ENCODE assay signal across 29 cellular contexts in genomic region chr10:65787571-65787970, GRCh38.
"Had no signal": no experiment of that assay in that cellular context is flagged by ENCODE, and none has a peak within 500 bp of the region (broad histone marks: within the 10 kb centered on the region; RNA-seq: fewer than 3 reads in every experiment).

No MANE protein-coding gene starts in this region.

- H3K9ac ChIP-seq: neural progenitor cell, parathyroid adenoma had no signal

- H3K79me2 ChIP-seq: parathyroid adenoma had no signal

- H3K27me3 ChIP-seq: neural progenitor cell, ovary, spleen, suprapubic skin, testis, tibial artery, transverse colon, upper lobe of right lung, vagina had no signal

- H3K27ac ChIP-seq: neural progenitor cell, ovary, parathyroid adenoma, psoas muscle, skin epidermis, spleen, suprapubic skin, testis, tibial artery, transverse colon, upper lobe of right lung, vagina had no signal

- H2AFZ ChIP-seq: neural progenitor cell, parathyroid adenoma had no signal

- DNase-seq: naive thymus-derived CD4-positive, alpha-beta T cell; natural killer cell; occipital lobe; ovary; posterior cingulate gyrus; psoas muscle; right cardiac atrium; spleen; stimulated activated CD4-positive, alpha-beta T cell treated with anti-CD3 and anti-CD28 coated beads, Interleukin-12 subunit alpha, Interleukin-12 subunit beta, amount 100 ng/mL, for 4 hours; stimulated activated CD4-positive, alpha-beta T cell treated with anti-CD3 and anti-CD28 coated beads, Interleukin-1b, Interleukin-23, amount 100 ng/mL, for 48 hours; stimulated activated CD4-positive, alpha-beta T cell treated with anti-CD3 and anti-CD28 coated beads, Interleukin-4, amount 100 ng/mL, for 1 hour; stimulated activated CD4-positive, alpha-beta T cell treated with anti-CD3 and anti-CD28 coated beads, Interleukin-4, amount 100 ng/mL, for 4 hours; stimulated activated CD8-positive, alpha-beta memory T cell treated with anti-CD3 and anti-CD28 coated beads, Interleukin-4, amount 100 ng/mL, for 48 hours; stimulated activated naive CD4-positive, alpha-beta T cell; stimulated activated naive CD8-positive, alpha-beta T cell treated with anti-CD3 and anti-CD28 coated beads, Interleukin-15, amount 100 ng/mL, for 72 hours; stimulated activated naive CD8-positive, alpha-beta T cell treated with anti-CD3 and anti-CD28 coated beads, Interleukin-15, Interleukin-2, amounts not matched to agents 100 U/mL and 50 U/mL, for 24 hours; substantia nigra; testis; tibial artery; transverse colon; upper lobe of right lung had no signal

- H3K4me3 ChIP-seq: neural progenitor cell, ovary, psoas muscle, skin epidermis, smooth muscle cell, spleen, suprapubic skin, testis, tibial artery, transverse colon, upper lobe of right lung, vagina had no signal

- H3K9me3 ChIP-seq: ovary, psoas muscle, suprapubic skin, testis, tibial artery, transverse colon, upper lobe of right lung, vagina had no signal

- ATAC-seq: naive thymus-derived CD4-positive, alpha-beta T cell; natural killer cell; psoas muscle; right cardiac atrium; sciatic nerve; stimulated activated memory B cell treated with anti-CD40 and anti-IgM and Interleukin-4, amounts not matched to agents 10 μg/mL and 1 μg/mL and 100 μg/mL, for 72 hours; stimulated activated naive CD8-positive, alpha-beta T cell treated with anti-CD3 and anti-CD28 coated beads, Interleukin-15, amount 100 ng/mL, for 72 hours; stimulated activated naive CD8-positive, alpha-beta T cell treated with anti-CD3 and anti-CD28 coated beads, Interleukin-15, Interleukin-2, amounts not matched to agents 100 U/mL and 50 U/mL, for 24 hours; upper lobe of right lung had no signal

- H3K36me3 ChIP-seq: neural progenitor cell, ovary, spleen, suprapubic skin, tibial artery, transverse colon, upper lobe of right lung, vagina had no signal

- H3K4me2 ChIP-seq: neural progenitor cell, smooth muscle cell had no signal

- H3K4me1 ChIP-seq: neural progenitor cell, parathyroid adenoma, psoas muscle, spleen, suprapubic skin, testis, tibial artery, upper lobe of right lung, vagina had no signal
